In the genomic region with DNA sequence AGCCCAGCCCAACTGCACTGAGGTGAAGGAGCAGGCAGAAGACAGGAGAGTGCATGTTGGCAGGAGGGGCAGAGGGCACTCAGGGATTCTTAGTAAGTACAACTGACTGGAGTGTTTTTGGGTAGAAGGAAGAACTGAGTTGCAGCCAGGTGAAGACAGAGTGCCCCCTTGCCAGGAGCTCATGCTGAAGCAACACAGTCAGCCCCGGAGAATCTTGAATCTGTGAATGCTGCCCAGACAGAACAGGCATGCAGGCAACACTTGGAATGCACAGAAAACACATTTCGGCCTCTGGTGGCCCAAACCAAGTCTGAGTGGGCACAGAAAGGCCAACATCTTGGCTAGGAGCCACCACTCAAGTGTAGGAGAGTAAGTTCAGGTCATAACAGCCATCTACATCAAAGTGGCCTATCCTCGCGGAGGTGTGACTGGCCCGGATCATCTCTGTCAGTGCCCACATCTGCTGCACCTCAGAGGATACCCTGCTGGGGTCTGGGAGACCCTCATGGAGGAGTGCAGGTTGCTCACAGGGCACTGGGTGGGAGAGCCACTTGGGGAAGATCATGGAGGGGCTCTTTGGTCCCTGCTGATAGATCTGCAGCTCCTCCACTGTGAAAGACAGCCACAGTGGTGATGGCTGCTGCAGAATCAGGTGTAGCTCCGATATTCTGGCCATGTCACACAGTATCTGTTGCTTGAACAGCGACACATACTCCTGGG, we compare ENCODE assay signal across 7 cellular contexts.
"Had no signal": no experiment of that assay in that cellular context is flagged by ENCODE, and none has a peak within 500 bp of the region (broad histone marks: within the 10 kb centered on the region; RNA-seq: fewer than 3 reads in every experiment).

No MANE protein-coding gene starts in this region.

- H3K27ac Mint-ChIP-seq: HFFc6 had no signal

- ATAC-seq: HCT116 had no signal

- H3K9me3 Mint-ChIP-seq: HFFc6 had no signal

- H3K4me3 Mint-ChIP-seq: HFFc6 had no signal

- H3K9ac ChIP-seq: GM23248 had no signal

- H3K9me3 ChIP-seq: HAP-1 had no signal

- DNase-seq: GM23248, GOT3, H7, HFFc6, IMR-90 had no signal

- H3K4me1 ChIP-seq: HAP-1 had no signal

- H2AFZ ChIP-seq: GM23248 had no signal

- H3K27ac ChIP-seq: GM23248 had no signal

- H3K36me3 ChIP-seq: HAP-1 had no signal

- H3K4me3 ChIP-seq: GM23248, HAP-1 had no signal
